ENCODE assay signal across 9 cellular contexts in genomic region chr5:174317261-174317894, GRCh38.
DNase-seq lines count a peak whose midpoint lies in the region; ATAC-seq and TF ChIP-seq lines count a peak whose summit lies in the region.
"Had no signal": no experiment of that assay in that cellular context is flagged by ENCODE, and none has a peak within 500 bp of the region (broad histone marks: within the 10 kb centered on the region; RNA-seq: fewer than 3 reads in every experiment).

No MANE protein-coding gene starts in this region.

- H3K4me1 ChIP-seq in HCT116 (ENCODE audit: control insufficient read depth in 1 of 2, insufficient read depth in 2 of 2, low read length in 2 of 2) (no peaks in the 10 kb centered on the region), neural progenitor cell (no peaks in the 10 kb centered on the region)
- H3K4me1 ChIP-seq: suprapubic skin had no signal

- no peaks in the 10 kb centered on the region for H3K79me2 ChIP-seq in HCT116 (ENCODE audit: insufficient read depth, low read length)
- H3K79me2 ChIP-seq in neural progenitor cell (ENCODE audit: low read depth): no peaks in the 10 kb centered on the region

- TF ChIP-seq RAD21 in HCT116 (IDR thresholded peaks at IDR 0.05; ENCODE audit: low read depth): peak; percentile 95

- no peaks in the 10 kb centered on the region for H3K36me3 ChIP-seq in HCT116 (ENCODE audit: control insufficient read depth in 1 of 2, insufficient read depth in 2 of 2, low read length in 2 of 2)
- H3K36me3 ChIP-seq in neural progenitor cell: no peaks in the 10 kb centered on the region
- H3K36me3 ChIP-seq: suprapubic skin had no signal

- no TSS peak for BruUV-seq in HCT116 (replicated peaks; lab: Mats Ljungman, UMichigan)

- DNase-seq in AG10803 (ENCODE audit: low read depth) (peak; percentile 40), HCT116 (ENCODE audit: low read depth, low spot score) (no peak), RPMI8226 (peak; percentile 37), fibroblast of gingiva (ENCODE audit: low read depth) (peak; percentile 34), neural progenitor cell (ENCODE audit: low spot score) (peak; percentile 87)
- no peak for DNase-seq in stimulated activated CD4-positive, alpha-beta T cell treated with anti-CD3 and anti-CD28 coated beads, Interleukin-15, amount 100 ng/mL, for 24 hours

- H4K20me1 ChIP-seq in HCT116 (ENCODE audit: insufficient read depth) (no peaks in the 10 kb centered on the region), neural progenitor cell (ENCODE audit: low read depth) (no peaks in the 10 kb centered on the region)

- RAD21 ChIA-PET in HCT116 (lab: Charles Lee; ENCODE audit: low non-redundant PET in 1 of 2, low total read pairs in 2 of 2, uncharacterized antibody in 2 of 2, unreplicated experiment in 2 of 2): interaction anchor here (0.6 to 4.9 kb wide), 6 partner anchors 10 to 344 kb away, joined by 3 to 23 read pairs (median 4); partner anchors contain the start of gene NSG2 (in 2 of the 2)

- H3K9me3 Mint-ChIP-seq in neural progenitor cell: peaks cover 3% of the 10 kb centered on the region

- TF ChIP-seq POLR2A in HCT116 (IDR thresholded peaks at IDR 0.05; ENCODE audit: borderline replicate concordance, extremely low read depth, insufficient read depth, insufficient read length): no peak

- no peak overlapping the region for H3K27ac Mint-ChIP-seq in neural progenitor cell

- H3K4me3 ChIP-seq in AG10803 (ENCODE audit: low read length): no peak overlapping the region
- H3K4me3 ChIP-seq in HCT116 (replicated peaks in 1 of 2; ENCODE audit: low read depth in 1 of 2, low read length in 2 of 2): no peak overlapping the region
- H3K4me3 ChIP-seq in neural progenitor cell: no peak overlapping the region
- H3K4me3 ChIP-seq: suprapubic skin had no signal

- intact Hi-C loops in HCT116 (cut with micrococcal nuclease): loop anchor here (1.0 to 5.0 kb wide), 4 partner anchors 272 to 1610 kb away; partner anchors contain the start of gene NSG2

- no peaks in the 10 kb centered on the region for H3K9me3 ChIP-seq in HCT116 (ENCODE audit: control insufficient read depth in 1 of 2, insufficient read depth in 1 of 2, low read depth in 1 of 2, low read length in 2 of 2)
- H3K9me3 ChIP-seq in neural progenitor cell (ENCODE audit: low read depth): no peaks in the 10 kb centered on the region
- H3K9me3 ChIP-seq: suprapubic skin had no signal

- peak; percentile 97 for ATAC-seq in HCT116
- ATAC-seq in HG02642 (IDR thresholded peaks at IDR 0.05; ENCODE audit: poor library complexity, unreplicated experiment): no peak
- ATAC-seq in HG02884 (IDR thresholded peaks at IDR 0.05; ENCODE audit: unreplicated experiment): no peak

- H3F3A ChIP-seq in neural progenitor cell (ENCODE audit: low read depth): no peaks in the 10 kb centered on the region

- CTCF ChIA-PET in HCT116 (lab: Charles Lee): interaction anchor here (0.6 to 5.6 kb wide), 13 partner anchors 10 to 1603 kb away, joined by 3 to 87 read pairs (median 4); partner anchors contain the start of gene NSG2

- H2AFZ ChIP-seq in HCT116 (ENCODE audit: low read depth, low read length, poor library complexity, severe bottlenecking) (no peak overlapping the region), neural progenitor cell (replicated peaks) (peak overlapping the region; percentile 76)

- H3K4me3 Mint-ChIP-seq in neural progenitor cell: no peak overlapping the region

- POLR2A ChIA-PET in HCT116 (lab: Charles Lee): interaction anchor here (0.5 kb wide), 1 partner anchor 271 kb away, joined by 4 read pairs; no protein-coding TSS in a partner anchor

- H3K4me2 ChIP-seq in HCT116 (ENCODE audit: low read length) (no peak overlapping the region), neural progenitor cell (peak overlapping the region; percentile 24)

- H3K4me1 Mint-ChIP-seq in neural progenitor cell: peaks cover 9% of the 10 kb centered on the region

- peaks cover 16% of the 10 kb centered on the region for H3K27me3 Mint-ChIP-seq in neural progenitor cell (ENCODE audit: insufficient read depth, low read depth)

- no peaks in the 10 kb centered on the region for H3K9me2 ChIP-seq in HCT116 (ENCODE audit: insufficient read depth)

- TF ChIP-seq CTCF in AG10803 (conservative IDR thresholded peaks at IDR 0.05; ENCODE audit: low read length) (peak; percentile 79), HCT116 (IDR thresholded peaks at IDR 0.05 in 2 of 3, conservative IDR thresholded peaks at IDR 0.05 in 1 of 3; ENCODE audit: borderline replicate concordance in 1 of 3, insufficient read depth in 1 of 3, low read depth in 2 of 3, low read length in 2 of 3) (peak; percentile 79 to 94 (median 91)), neural progenitor cell (IDR thresholded peaks at IDR 0.05) (peak; percentile 97)

- H3K27me3 ChIP-seq in HCT116 (ENCODE audit: insufficient read depth, low read length) (peaks cover 30% of the 10 kb centered on the region), neural progenitor cell (peaks cover 40% of the 10 kb centered on the region)

- no peaks in the 10 kb centered on the region for H3K36me3 Mint-ChIP-seq in neural progenitor cell

- H3K9ac ChIP-seq in HCT116 (ENCODE audit: low read length) (no peak overlapping the region), neural progenitor cell (no peak overlapping the region)

- H3K27ac ChIP-seq in HCT116 (ENCODE audit: low read depth, low read length): no peak overlapping the region
- H3K27ac ChIP-seq in neural progenitor cell: no peak overlapping the region
- H3K27ac ChIP-seq: suprapubic skin had no signal

TF ChIP-seq in HCT116, 20 proteins besides CTCF, POLR2A, EP300 and RAD21:
- TF ChIP-seq JUND (IDR thresholded peaks at IDR 0.05) (no peak), MAX (IDR thresholded peaks at IDR 0.05) (0 out of 2 replicates have a peak, but pooled peaks have one; percentile 13)
TF ChIP-seq in HCT116: peak in this region for 1.

Comparison
In these comparisons a context has a peak if more than half of its experiments do, and no peak if none do; other contexts are left out.
1. DNase-seq: peak in AG10803 (single experiment), RPMI8226 (single experiment), fibroblast of gingiva (single experiment) and neural progenitor cell (single experiment); none in HCT116 (single experiment) and stimulated activated CD4-positive, alpha-beta T cell treated with anti-CD3 and anti-CD28 coated beads, Interleukin-15, amount 100 ng/mL, for 24 hours (single experiment).
2. Peak in every context shown above with its lines, with median percentiles within 50 percentile points of each other: CTCF ChIP-seq.